In genomic region chr14:72478397-72479025, GRCh38 we compare ENCODE assay signal across 21 cellular contexts.
DNase-seq lines count a peak whose midpoint lies in the region; ATAC-seq and TF ChIP-seq lines count a peak whose summit lies in the region.
"Had no signal": no experiment of that assay in that cellular context is flagged by ENCODE, and none has a peak within 500 bp of the region (broad histone marks: within the 10 kb centered on the region; RNA-seq: fewer than 3 reads in every experiment).

No MANE protein-coding gene starts in this region.

- 78 to 90% methylated on average over 10 of the region's 10 CpGs for WGBS in endodermal cell (ENCODE audit: insufficient coverage in 1 of 2, insufficient read length in 1 of 2), 2 experiments

- peaks cover 0 to 13% (median 0%) of the 10 kb centered on the region in 11 experiments; a peak in 2 of 22 replicates for H3K27me3 ChIP-seq in BLaER1 treated with 17β-estradiol and CSF1 and Interleukin-3, amounts not matched to agents 10 nM and 100 nM
- H3K27me3 ChIP-seq in endodermal cell (ENCODE audit: control insufficient read depth, insufficient read depth, low read length, poor library complexity, severe bottlenecking) = no peaks in the 10 kb centered on the region
- H3K27me3 ChIP-seq in neuron (ENCODE audit: insufficient read depth, low read length) = no peaks in the 10 kb centered on the region
- H3K27me3 ChIP-seq: brain microvascular endothelial cell, vagina had no signal

- no peak for TF ChIP-seq CTCF in endodermal cell (conservative IDR thresholded peaks at IDR 0.05)

- H3K4me1 ChIP-seq in BLaER1 treated with 17β-estradiol and CSF1 and Interleukin-3, amounts not matched to agents 10 nM and 100 nM = peaks cover 43 to 74% (median 65%) of the 10 kb centered on the region in 10 experiments
- peaks cover 7% of the 10 kb centered on the region for H3K4me1 ChIP-seq in endodermal cell (ENCODE audit: control insufficient read depth, insufficient read depth, low read length)
- H3K4me1 ChIP-seq in neuron (ENCODE audit: insufficient read depth, low read length) = peaks cover 55% of the 10 kb centered on the region

- POLR2A ChIA-PET in naive thymus-derived CD8-positive, alpha-beta T cell (lab: Charles Lee) = no interaction called here

- peak overlapping the region; percentile 25 to 87 (median 84); a peak in 21 of 22 replicates for H3K4me2 ChIP-seq in BLaER1 treated with 17β-estradiol and CSF1 and Interleukin-3, amounts not matched to agents 10 nM and 100 nM

- no peak for ATAC-seq in HG03135 (IDR thresholded peaks at IDR 0.05; ENCODE audit: unreplicated experiment)
- ATAC-seq in naive thymus-derived CD8-positive, alpha-beta T cell = no peak
- ATAC-seq: activated CD8-positive, alpha-beta T cell treated with anti-CD3 and anti-CD28 coated beads for 36 hours; activated T-cell treated with anti-CD3 and anti-CD28 coated beads, Interleukin-2, amount 50 U/mL, for 4 hours had no signal

- DNase-seq in Jurkat, Clone E6-1 (ENCODE audit: low read depth, low spot score) = peak; percentile 24
- no peak for DNase-seq in endodermal cell
- DNase-seq in stimulated activated CD4-positive, alpha-beta T cell treated with anti-CD3 and anti-CD28 coated beads, Interleukin-15, amount 100 ng/mL, for 24 hours = no peak
- DNase-seq in naive thymus-derived CD8-positive, alpha-beta T cell = no peak
- DNase-seq in SIG-M5 treated with dmso at 0.1 percent for 504 hours (lab: John Stamatoyannopoulos, UW; ENCODE audit: unreplicated experiment) = no peak
- DNase-seq: activated CD8-positive, alpha-beta T cell treated with anti-CD3 and anti-CD28 coated beads for 36 hours; activated naive CD8-positive, alpha-beta T cell treated with anti-CD3 and anti-CD28 coated beads for 36 hours; activated T-cell treated with anti-CD3 and anti-CD28 coated beads, Interleukin-2, amount 50 U/mL, for 4 hours; brain microvascular endothelial cell; CD4-positive, alpha-beta T cell; DMS153; immature natural killer cell; SIG-M5; stimulated activated CD4-positive, alpha-beta T cell treated with anti-CD3 and anti-CD28 coated beads, Interleukin-4, amount 100 ng/mL, for 4 hours; WERI-Rb-1 had no signal

- H3K4me3 ChIP-seq in BLaER1 treated with 17β-estradiol and CSF1 and Interleukin-3, amounts not matched to agents 10 nM and 100 nM = no peak overlapping the region
- H3K4me3 ChIP-seq in Jurkat, Clone E6-1 (ENCODE audit: low read length) = no peak overlapping the region
- H3K4me3 ChIP-seq in endodermal cell (ENCODE audit: low read length) (no peak overlapping the region), neuron (ENCODE audit: low read length) (peak overlapping the region; percentile 15)
- H3K4me3 ChIP-seq: coronary artery, lung, vagina had no signal

- no peaks in the 10 kb centered on the region for H3K36me3 ChIP-seq in BLaER1 treated with 17β-estradiol and CSF1 and Interleukin-3, amounts not matched to agents 10 nM and 100 nM
- H3K36me3 ChIP-seq in endodermal cell (ENCODE audit: control insufficient read depth, insufficient read depth, low read length) = no peaks in the 10 kb centered on the region
- H3K36me3 ChIP-seq in neuron (ENCODE audit: insufficient read depth, low read length) = no peaks in the 10 kb centered on the region
- H3K36me3 ChIP-seq: brain microvascular endothelial cell, vagina, WERI-Rb-1 had no signal

- no peak overlapping the region; a peak in 1 of 22 replicates for H3K9ac ChIP-seq in BLaER1 treated with 17β-estradiol and CSF1 and Interleukin-3, amounts not matched to agents 10 nM and 100 nM
- no peak overlapping the region for H3K9ac ChIP-seq in endodermal cell (ENCODE audit: extremely low read depth, low read length, poor library complexity, severe bottlenecking)

- peaks cover 14% of the 10 kb centered on the region for H3K4me1 Mint-ChIP-seq in endodermal cell
- H3K4me1 Mint-ChIP-seq in naive thymus-derived CD8-positive, alpha-beta T cell = peaks cover 18 to 55% (median 40%) of the 10 kb centered on the region in 4 donors

- no peak overlapping the region for H3K27ac Mint-ChIP-seq in endodermal cell
- peak overlapping the region in 1 of 10 donors; percentile 44 for H3K27ac Mint-ChIP-seq in naive thymus-derived CD8-positive, alpha-beta T cell
- H3K27ac Mint-ChIP-seq: activated CD8-positive, alpha-beta T cell treated with anti-CD3 and anti-CD28 coated beads for 36 hours; activated naive CD8-positive, alpha-beta T cell treated with anti-CD3 and anti-CD28 coated beads for 36 hours; CD4-positive, alpha-beta T cell had no signal

- peak overlapping the region in 2 of 11 experiments; percentile 11 to 26; a peak in 1 of 22 replicates for H3K27ac ChIP-seq in BLaER1 treated with 17β-estradiol and CSF1 and Interleukin-3, amounts not matched to agents 10 nM and 100 nM
- H3K27ac ChIP-seq in endodermal cell (ENCODE audit: low read depth, low read length) = peak overlapping the region; percentile 40
- H3K27ac ChIP-seq: brain microvascular endothelial cell, coronary artery, vagina, WERI-Rb-1 had no signal

- peaks cover 15% of the 10 kb centered on the region for H3K36me3 Mint-ChIP-seq in endodermal cell (ENCODE audit: low read depth)
- peaks cover 0 to 6% (median 0%) of the 10 kb centered on the region in 3 donors for H3K36me3 Mint-ChIP-seq in naive thymus-derived CD8-positive, alpha-beta T cell
- H3K36me3 Mint-ChIP-seq: activated naive CD8-positive, alpha-beta T cell treated with anti-CD3 and anti-CD28 coated beads for 36 hours had no signal

- H3K27me3 Mint-ChIP-seq in endodermal cell (ENCODE audit: insufficient read depth) = no peaks in the 10 kb centered on the region
- peaks cover 0 to 20% (median 2%) of the 10 kb centered on the region in 5 donors for H3K27me3 Mint-ChIP-seq in naive thymus-derived CD8-positive, alpha-beta T cell
- H3K27me3 Mint-ChIP-seq: CD4-positive, alpha-beta T cell had no signal

- H3K9me3 Mint-ChIP-seq in endodermal cell = peaks cover 9% of the 10 kb centered on the region
- H3K9me3 Mint-ChIP-seq in naive thymus-derived CD8-positive, alpha-beta T cell = peaks cover 0 to 1% (median 0%) of the 10 kb centered on the region in 9 donors
- H3K9me3 Mint-ChIP-seq: activated naive CD8-positive, alpha-beta T cell treated with anti-CD3 and anti-CD28 coated beads for 36 hours; CD4-positive, alpha-beta T cell; immature natural killer cell had no signal

- peak overlapping the region; percentile 13 for H2AFZ ChIP-seq in neuron (ENCODE audit: low read depth, low read length)

- no peak overlapping the region for H3K4me3 Mint-ChIP-seq in endodermal cell
- no peak overlapping the region for H3K4me3 Mint-ChIP-seq in naive thymus-derived CD8-positive, alpha-beta T cell
- H3K4me3 Mint-ChIP-seq: activated CD8-positive, alpha-beta T cell treated with anti-CD3 and anti-CD28 coated beads for 36 hours; activated naive CD8-positive, alpha-beta T cell treated with anti-CD3 and anti-CD28 coated beads for 36 hours; activated T-cell treated with anti-CD3 and anti-CD28 coated beads, Interleukin-2, amount 50 U/mL, for 4 hours; CD4-positive, alpha-beta T cell had no signal

- no peaks in the 10 kb centered on the region for H4K20me1 ChIP-seq in BLaER1 treated with 17β-estradiol and CSF1 and Interleukin-3, amounts not matched to agents 10 nM and 100 nM

- peaks cover 7 to 12% (median 10%) of the 10 kb centered on the region in 11 experiments; a peak in 19 of 22 replicates for H3K9me3 ChIP-seq in BLaER1 treated with 17β-estradiol and CSF1 and Interleukin-3, amounts not matched to agents 10 nM and 100 nM (replicated peaks in 1 of 11)
- H3K9me3 ChIP-seq in endodermal cell (ENCODE audit: control insufficient read depth, low read length) = peaks cover 5% of the 10 kb centered on the region
- no peaks in the 10 kb centered on the region for H3K9me3 ChIP-seq in neuron (ENCODE audit: low read length)
- H3K9me3 ChIP-seq: vagina had no signal
